Comparison of ENCODE assay signal across 8 cellular contexts in the genomic region with DNA sequence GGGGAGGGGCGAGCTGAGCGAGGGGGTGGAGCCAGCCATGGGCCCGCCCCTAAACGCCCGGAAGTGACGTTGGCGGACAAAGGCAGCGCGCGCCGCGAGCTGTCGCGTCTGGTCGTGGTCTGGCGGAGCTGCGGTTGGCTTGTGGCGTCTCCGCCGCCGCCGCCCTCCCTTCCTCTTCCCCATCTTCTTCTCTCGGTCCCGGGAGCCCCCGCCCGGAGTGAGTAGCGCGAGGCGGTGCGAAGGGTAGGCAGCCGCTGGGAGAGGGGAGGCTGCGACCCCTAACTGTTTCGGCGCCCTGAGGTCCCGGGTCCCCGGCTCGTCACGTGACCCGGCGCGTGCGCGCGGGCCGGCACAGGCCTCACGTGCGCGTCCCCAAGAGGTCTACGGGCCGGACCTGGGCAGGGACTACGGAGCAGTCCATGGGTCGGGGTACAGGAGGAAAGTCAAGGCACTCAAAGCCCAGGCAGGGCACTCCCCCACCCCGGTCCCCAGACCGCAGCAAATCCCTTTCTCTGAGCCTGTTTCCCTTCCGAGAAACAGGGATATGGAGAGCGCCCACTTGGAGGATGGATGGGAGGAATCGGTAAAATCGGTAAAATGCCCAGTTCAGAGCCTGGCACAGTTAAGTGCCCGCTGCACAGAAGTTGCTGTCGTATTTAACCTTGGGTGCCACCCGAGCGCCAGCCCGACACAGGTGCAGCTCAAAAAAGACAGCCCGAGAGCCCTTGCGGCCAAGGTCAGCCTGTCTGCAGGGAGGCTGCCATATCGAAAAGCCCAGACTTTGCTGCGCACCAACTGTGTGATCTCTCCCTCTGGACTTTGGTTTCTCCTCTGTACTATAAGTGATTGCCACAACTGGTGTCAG. TPM values are rescaled to one million over a fixed set of nuclear protein-coding genes. Genes with fewer than 3 reads are reported as not detected.
DNase-seq lines count a peak whose midpoint lies in the region; ATAC-seq and TF ChIP-seq lines count a peak whose summit lies in the region.

A gene with protein sequence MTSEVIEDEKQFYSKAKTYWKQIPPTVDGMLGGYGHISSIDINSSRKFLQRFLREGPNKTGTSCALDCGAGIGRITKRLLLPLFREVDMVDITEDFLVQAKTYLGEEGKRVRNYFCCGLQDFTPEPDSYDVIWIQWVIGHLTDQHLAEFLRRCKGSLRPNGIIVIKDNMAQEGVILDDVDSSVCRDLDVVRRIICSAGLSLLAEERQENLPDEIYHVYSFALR (plus strand): TSS at position 85 of the 865 bp plus-strand sequence. CDS start 6,541 bp downstream, outside the sequence.

- DNase-seq in DMS79 treated with DMSO at 0.1 percent for 48 hours (lab: John Stamatoyannopoulos, UW), result peak; percentile 57
- DNase-seq in KG1 (lab: John Stamatoyannopoulos, UW), result peak; percentile 78
- peak; percentile 94 for DNase-seq in RWPE1 (ENCODE audit: low spot score)
- peak; percentile 88 for DNase-seq in activated T-helper 2 cell treated with anti-CD3 and anti-CD28 coated beads, Interferon-gamma antibody, Interleukin-2, Interleukin-4, amounts not matched to agents 10 μg/mL and 5 μg/mL and 100 μg/mL, durations not matched to agents 14 hours and 24 hours and 36 hours (ENCODE audit: low spot score)
- peak; percentile 85 for DNase-seq in fibroblast of pulmonary artery (ENCODE audit: low read depth)

- peaks cover 26% of the 10 kb centered on the region for H3K36me3 Mint-ChIP-seq in activated T-helper 2 cell treated with anti-CD3 and anti-CD28 coated beads, Interferon-gamma antibody, Interleukin-2, Interleukin-4, amounts not matched to agents 10 μg/mL and 5 μg/mL and 100 μg/mL, durations not matched to agents 14 hours and 24 hours and 36 hours (ENCODE audit: low read depth)
- H3K36me3 Mint-ChIP-seq in nephron (ENCODE audit: low read depth), result peaks cover 2% of the 10 kb centered on the region
- H3K36me3 Mint-ChIP-seq in stimulated activated naive CD8-positive, alpha-beta T cell treated with anti-CD3 and anti-CD28 coated beads, Interleukin-15, Interleukin-2, amounts not matched to agents 100 ng/mL and 50 ng/mL, for 24 hours (ENCODE audit: low read depth), result peaks cover 26% of the 10 kb centered on the region

- ATAC-seq in GM21717 (IDR thresholded peaks at IDR 0.05; ENCODE audit: unreplicated experiment), result peak; percentile 65

- H3K9me3 Mint-ChIP-seq in activated T-helper 2 cell treated with anti-CD3 and anti-CD28 coated beads, Interferon-gamma antibody, Interleukin-2, Interleukin-4, amounts not matched to agents 10 μg/mL and 5 μg/mL and 100 μg/mL, durations not matched to agents 14 hours and 24 hours and 36 hours, result no peaks in the 10 kb centered on the region
- H3K9me3 Mint-ChIP-seq in nephron, result no peaks in the 10 kb centered on the region
- no peaks in the 10 kb centered on the region for H3K9me3 Mint-ChIP-seq in stimulated activated naive CD8-positive, alpha-beta T cell treated with anti-CD3 and anti-CD28 coated beads, Interleukin-15, Interleukin-2, amounts not matched to agents 100 ng/mL and 50 ng/mL, for 24 hours

- TF ChIP-seq CTCF in RWPE1 (conservative IDR thresholded peaks at IDR 0.05; ENCODE audit: low read depth), result no peak
- no peak for TF ChIP-seq CTCF in fibroblast of pulmonary artery (IDR thresholded peaks at IDR 0.05; ENCODE audit: low read length, missing control alignments)
- TF ChIP-seq CTCF in nephron (IDR thresholded peaks at IDR 0.05; ENCODE audit: unreplicated experiment in 3 of 3), result no peak

- peak within 1 kb of the TSS; percentile 85 for H3K4me3 Mint-ChIP-seq in activated T-helper 2 cell treated with anti-CD3 and anti-CD28 coated beads, Interferon-gamma antibody, Interleukin-2, Interleukin-4, amounts not matched to agents 10 μg/mL and 5 μg/mL and 100 μg/mL, durations not matched to agents 14 hours and 24 hours and 36 hours (ENCODE audit: low read depth)
- H3K4me3 Mint-ChIP-seq in nephron, result peak within 1 kb of the TSS; percentile 79 to 87 (median 86)
- H3K4me3 Mint-ChIP-seq in stimulated activated naive CD8-positive, alpha-beta T cell treated with anti-CD3 and anti-CD28 coated beads, Interleukin-15, Interleukin-2, amounts not matched to agents 100 ng/mL and 50 ng/mL, for 24 hours, result peak within 1 kb of the TSS; percentile 88

- intact Hi-C loops in activated T-helper 2 cell treated with anti-CD3 and anti-CD28 coated beads, Interferon-gamma antibody, Interleukin-2, Interleukin-4, amounts not matched to agents 10 μg/mL and 5 μg/mL and 100 μg/mL, durations not matched to agents 14 hours and 24 hours and 36 hours (cut with micrococcal nuclease), result loop anchor here (1.0 to 10.0 kb wide), 3 partner anchors 16 to 213 kb away; a partner anchor contains a TSS

- CTCF ChIA-PET in RWPE1 (lab: Yijun Ruan, JAX), result interaction anchor here (0.5 to 4.5 kb wide), 8 partner anchors 13 to 574 kb away, joined by 3 to 33 read pairs (median 4); no protein-coding TSS in a partner anchor

- peak within 1 kb of the TSS; percentile 96 for H3K27ac Mint-ChIP-seq in activated T-helper 2 cell treated with anti-CD3 and anti-CD28 coated beads, Interferon-gamma antibody, Interleukin-2, Interleukin-4, amounts not matched to agents 10 μg/mL and 5 μg/mL and 100 μg/mL, durations not matched to agents 14 hours and 24 hours and 36 hours
- H3K27ac Mint-ChIP-seq in nephron, result peak within 1 kb of the TSS; percentile 82 to 92 (median 85)
- H3K27ac Mint-ChIP-seq in stimulated activated naive CD8-positive, alpha-beta T cell treated with anti-CD3 and anti-CD28 coated beads, Interleukin-15, Interleukin-2, amounts not matched to agents 100 ng/mL and 50 ng/mL, for 24 hours, result peak within 1 kb of the TSS; percentile 85

- H3K27ac ChIP-seq in RWPE1, result peak within 1 kb of the TSS; percentile 80

- H3K27me3 Mint-ChIP-seq in activated T-helper 2 cell treated with anti-CD3 and anti-CD28 coated beads, Interferon-gamma antibody, Interleukin-2, Interleukin-4, amounts not matched to agents 10 μg/mL and 5 μg/mL and 100 μg/mL, durations not matched to agents 14 hours and 24 hours and 36 hours (ENCODE audit: low read depth), result peaks cover 4% of the 10 kb centered on the region
- H3K27me3 Mint-ChIP-seq in nephron (ENCODE audit: low read depth), result peaks cover 2% of the 10 kb centered on the region
- peaks cover 7% of the 10 kb centered on the region for H3K27me3 Mint-ChIP-seq in stimulated activated naive CD8-positive, alpha-beta T cell treated with anti-CD3 and anti-CD28 coated beads, Interleukin-15, Interleukin-2, amounts not matched to agents 100 ng/mL and 50 ng/mL, for 24 hours

- H3K4me1 Mint-ChIP-seq in activated T-helper 2 cell treated with anti-CD3 and anti-CD28 coated beads, Interferon-gamma antibody, Interleukin-2, Interleukin-4, amounts not matched to agents 10 μg/mL and 5 μg/mL and 100 μg/mL, durations not matched to agents 14 hours and 24 hours and 36 hours (ENCODE audit: low read depth), result peaks cover 47% of the 10 kb centered on the region
- peaks cover 48% of the 10 kb centered on the region for H3K4me1 Mint-ChIP-seq in nephron
- H3K4me1 Mint-ChIP-seq in stimulated activated naive CD8-positive, alpha-beta T cell treated with anti-CD3 and anti-CD28 coated beads, Interleukin-15, Interleukin-2, amounts not matched to agents 100 ng/mL and 50 ng/mL, for 24 hours (ENCODE audit: low read depth), result peaks cover 64% of the 10 kb centered on the region

- POLR2A ChIA-PET in RWPE1 (lab: Yijun Ruan, JAX; ENCODE audit: low non-redundant PET), result interaction anchor here (0.6 to 1.3 kb wide), 4 partner anchors 14 to 516 kb away, joined by 3 to 5 read pairs (median 3); a partner anchor contains a TSS

- H3K4me3 ChIP-seq in fibroblast of pulmonary artery (replicated peaks; ENCODE audit: low read depth, low read length), result peak within 1 kb of the TSS; percentile 93

RNA-seq across cellular contexts. Expression of the gene that starts here (rescaled TPM):
- 58.4 and 61.5 TPM in 2 replicates for total RNA-seq in activated T-helper 2 cell treated with anti-CD3 and anti-CD28 coated beads, Interferon-gamma antibody, Interleukin-2, Interleukin-4, amounts not matched to agents 10 μg/mL and 5 μg/mL and 100 μg/mL, durations not matched to agents 14 hours and 24 hours and 36 hours

Comparison
In these comparisons a context has a peak if more than half of its experiments do, and no peak if none do; other contexts are left out.
1. Peak in every context shown above with its lines: DNase-seq, ATAC-seq, H3K4me3 ChIP-seq and H3K27ac ChIP-seq.